1 cellular context compared by ENCODE assay signal in genomic region chr16:4474192-4474961, GRCh38.
TF ChIP-seq lines count a peak whose summit lies in the region.

NMRAL1 (minus strand) TSS chr16:4474625; CDS start chr16:4474132, 493 bp downstream.

TF ChIP-seq in HepG2, 621 proteins besides CTCF, POLR2A, EP300 and RAD21 (continued from another document and continues in another):
- TF ChIP-seq, protein P1, sequence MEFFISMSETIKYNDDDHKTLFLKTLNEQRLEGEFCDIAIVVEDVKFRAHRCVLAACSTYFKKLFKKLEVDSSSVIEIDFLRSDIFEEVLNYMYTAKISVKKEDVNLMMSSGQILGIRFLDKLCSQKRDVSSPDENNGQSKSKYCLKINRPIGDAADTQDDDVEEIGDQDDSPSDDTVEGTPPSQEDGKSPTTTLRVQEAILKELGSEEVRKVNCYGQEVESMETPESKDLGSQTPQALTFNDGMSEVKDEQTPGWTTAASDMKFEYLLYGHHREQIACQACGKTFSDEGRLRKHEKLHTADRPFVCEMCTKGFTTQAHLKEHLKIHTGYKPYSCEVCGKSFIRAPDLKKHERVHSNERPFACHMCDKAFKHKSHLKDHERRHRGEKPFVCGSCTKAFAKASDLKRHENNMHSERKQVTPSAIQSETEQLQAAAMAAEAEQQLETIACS (CRISPR knock-in tag; IDR thresholded peaks at IDR 0.05): no peak
- TF ChIP-seq ZNF329 (CRISPR knock-in tag; IDR thresholded peaks at IDR 0.05; ENCODE audit: low read depth) (0 out of 2 replicates have a peak, but pooled peaks have one; percentile 36), SPEN (CRISPR knock-in tag; IDR thresholded peaks at IDR 0.05; ENCODE audit: low read depth) (peak; percentile 47; the same call in 1 of the 2 replicates), ZZZ3 (CRISPR knock-in tag; IDR thresholded peaks at IDR 0.05; ENCODE audit: borderline replicate concordance) (no peak), ZNF570 (CRISPR knock-in tag; IDR thresholded peaks at IDR 0.05; ENCODE audit: borderline replicate concordance) (no peak), GLI4 (CRISPR knock-in tag; IDR thresholded peaks at IDR 0.05; ENCODE audit: borderline replicate concordance) (no peak), ZNF160 (CRISPR knock-in tag; IDR thresholded peaks at IDR 0.05) (0 out of 2 replicates have a peak, but pooled peaks have one; percentile 23), IKZF4 (CRISPR knock-in tag; IDR thresholded peaks at IDR 0.05; ENCODE audit: borderline replicate concordance, low read depth, not compliant biosample characterization) (no peak), TFAP4 (IDR thresholded peaks at IDR 0.05; ENCODE audit: borderline replicate concordance, low read depth) (no peak), HDAC6 (IDR thresholded peaks at IDR 0.05; ENCODE audit: low read depth, low read length) (no peak), ZNF547 (CRISPR knock-in tag; IDR thresholded peaks at IDR 0.05) (peak; percentile 45; the same call in 1 of the 2 replicates), DMAP1 (CRISPR knock-in tag; IDR thresholded peaks at IDR 0.05) (peak; percentile 66; the same call in 1 of the 2 replicates), ZNF275 (CRISPR knock-in tag; IDR thresholded peaks at IDR 0.05; ENCODE audit: borderline replicate concordance) (no peak), GATA4 (IDR thresholded peaks at IDR 0.05; ENCODE audit: borderline replicate concordance, low read depth) (no peak), NBN (conservative IDR thresholded peaks at IDR 0.05) (no peak), RARG (CRISPR knock-in tag; IDR thresholded peaks at IDR 0.05; ENCODE audit: low read depth) (no peak), FOXC1 (CRISPR knock-in tag; IDR thresholded peaks at IDR 0.05; ENCODE audit: borderline replicate concordance) (no peak; the same call in 1 of the 2 replicates), ARID5B (CRISPR knock-in tag; IDR thresholded peaks at IDR 0.05) (peak; percentile 49), ZBTB3 (CRISPR knock-in tag; IDR thresholded peaks at IDR 0.05; ENCODE audit: borderline replicate concordance, low read depth) (no peak), HDAC1 (CRISPR knock-in tag; IDR thresholded peaks at IDR 0.05) (peak; percentile 72), BCL6 (CRISPR knock-in tag; IDR thresholded peaks at IDR 0.05) (peak; percentile 17; the same call in 1 of the 2 replicates), NFRKB (IDR thresholded peaks at IDR 0.05) (no peak), ZNF572 (CRISPR knock-in tag; IDR thresholded peaks at IDR 0.05) (no peak), SRF (IDR thresholded peaks at IDR 0.05; ENCODE audit: low read depth, low read length) (no peak), ZNF256 (CRISPR knock-in tag; conservative IDR thresholded peaks at IDR 0.05) (no peak), PPARG (CRISPR knock-in tag; conservative IDR thresholded peaks at IDR 0.05) (0 out of 2 replicates have a peak, but pooled peaks have one; percentile 16), ASH2L (IDR thresholded peaks at IDR 0.05; ENCODE audit: insufficient read length, low read depth, low read length) (peak; percentile 46), ZBTB39 (CRISPR knock-in tag; IDR thresholded peaks at IDR 0.05) (no peak), KLF13 (CRISPR knock-in tag; IDR thresholded peaks at IDR 0.05) (no peak), ZNF430 (CRISPR knock-in tag; IDR thresholded peaks at IDR 0.05) (0 out of 2 replicates have a peak, but pooled peaks have one; percentile 30), FOXO4 (CRISPR knock-in tag; conservative IDR thresholded peaks at IDR 0.05) (no peak)
- TF ChIP-seq, protein P2, sequence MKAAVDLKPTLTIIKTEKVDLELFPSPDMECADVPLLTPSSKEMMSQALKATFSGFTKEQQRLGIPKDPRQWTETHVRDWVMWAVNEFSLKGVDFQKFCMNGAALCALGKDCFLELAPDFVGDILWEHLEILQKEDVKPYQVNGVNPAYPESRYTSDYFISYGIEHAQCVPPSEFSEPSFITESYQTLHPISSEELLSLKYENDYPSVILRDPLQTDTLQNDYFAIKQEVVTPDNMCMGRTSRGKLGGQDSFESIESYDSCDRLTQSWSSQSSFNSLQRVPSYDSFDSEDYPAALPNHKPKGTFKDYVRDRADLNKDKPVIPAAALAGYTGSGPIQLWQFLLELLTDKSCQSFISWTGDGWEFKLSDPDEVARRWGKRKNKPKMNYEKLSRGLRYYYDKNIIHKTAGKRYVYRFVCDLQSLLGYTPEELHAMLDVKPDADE (CRISPR knock-in tag; IDR thresholded peaks at IDR 0.05): no peak
- TF ChIP-seq, protein P3, sequence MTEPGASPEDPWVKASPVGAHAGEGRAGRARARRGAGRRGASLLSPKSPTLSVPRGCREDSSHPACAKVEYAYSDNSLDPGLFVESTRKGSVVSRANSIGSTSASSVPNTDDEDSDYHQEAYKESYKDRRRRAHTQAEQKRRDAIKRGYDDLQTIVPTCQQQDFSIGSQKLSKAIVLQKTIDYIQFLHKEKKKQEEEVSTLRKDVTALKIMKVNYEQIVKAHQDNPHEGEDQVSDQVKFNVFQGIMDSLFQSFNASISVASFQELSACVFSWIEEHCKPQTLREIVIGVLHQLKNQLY (CRISPR knock-in tag; IDR thresholded peaks at IDR 0.05): peak; percentile 83; the same call in 1 of the 2 replicates
- TF ChIP-seq, protein P4, sequence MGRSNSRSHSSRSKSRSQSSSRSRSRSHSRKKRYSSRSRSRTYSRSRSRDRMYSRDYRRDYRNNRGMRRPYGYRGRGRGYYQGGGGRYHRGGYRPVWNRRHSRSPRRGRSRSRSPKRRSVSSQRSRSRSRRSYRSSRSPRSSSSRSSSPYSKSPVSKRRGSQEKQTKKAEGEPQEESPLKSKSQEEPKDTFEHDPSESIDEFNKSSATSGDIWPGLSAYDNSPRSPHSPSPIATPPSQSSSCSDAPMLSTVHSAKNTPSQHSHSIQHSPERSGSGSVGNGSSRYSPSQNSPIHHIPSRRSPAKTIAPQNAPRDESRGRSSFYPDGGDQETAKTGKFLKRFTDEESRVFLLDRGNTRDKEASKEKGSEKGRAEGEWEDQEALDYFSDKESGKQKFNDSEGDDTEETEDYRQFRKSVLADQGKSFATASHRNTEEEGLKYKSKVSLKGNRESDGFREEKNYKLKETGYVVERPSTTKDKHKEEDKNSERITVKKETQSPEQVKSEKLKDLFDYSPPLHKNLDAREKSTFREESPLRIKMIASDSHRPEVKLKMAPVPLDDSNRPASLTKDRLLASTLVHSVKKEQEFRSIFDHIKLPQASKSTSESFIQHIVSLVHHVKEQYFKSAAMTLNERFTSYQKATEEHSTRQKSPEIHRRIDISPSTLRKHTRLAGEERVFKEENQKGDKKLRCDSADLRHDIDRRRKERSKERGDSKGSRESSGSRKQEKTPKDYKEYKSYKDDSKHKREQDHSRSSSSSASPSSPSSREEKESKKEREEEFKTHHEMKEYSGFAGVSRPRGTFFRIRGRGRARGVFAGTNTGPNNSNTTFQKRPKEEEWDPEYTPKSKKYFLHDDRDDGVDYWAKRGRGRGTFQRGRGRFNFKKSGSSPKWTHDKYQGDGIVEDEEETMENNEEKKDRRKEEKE (IDR thresholded peaks at IDR 0.05): no peak
- TF ChIP-seq, protein P5, sequence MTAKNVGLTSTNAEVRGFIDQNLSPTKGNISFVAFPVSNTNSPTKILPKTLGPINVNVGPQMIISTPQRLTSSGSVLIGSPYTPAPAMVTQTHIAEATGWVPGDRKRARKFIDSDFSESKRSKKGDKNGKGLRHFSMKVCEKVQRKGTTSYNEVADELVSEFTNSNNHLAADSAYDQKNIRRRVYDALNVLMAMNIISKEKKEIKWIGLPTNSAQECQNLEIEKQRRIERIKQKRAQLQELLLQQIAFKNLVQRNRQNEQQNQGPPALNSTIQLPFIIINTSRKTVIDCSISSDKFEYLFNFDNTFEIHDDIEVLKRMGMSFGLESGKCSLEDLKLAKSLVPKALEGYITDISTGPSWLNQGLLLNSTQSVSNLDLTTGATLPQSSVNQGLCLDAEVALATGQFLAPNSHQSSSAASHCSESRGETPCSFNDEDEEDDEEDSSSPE (CRISPR knock-in tag; IDR thresholded peaks at IDR 0.05): peak; percentile 54; the same call in 1 of the 2 replicates
- TF ChIP-seq, protein P6, sequence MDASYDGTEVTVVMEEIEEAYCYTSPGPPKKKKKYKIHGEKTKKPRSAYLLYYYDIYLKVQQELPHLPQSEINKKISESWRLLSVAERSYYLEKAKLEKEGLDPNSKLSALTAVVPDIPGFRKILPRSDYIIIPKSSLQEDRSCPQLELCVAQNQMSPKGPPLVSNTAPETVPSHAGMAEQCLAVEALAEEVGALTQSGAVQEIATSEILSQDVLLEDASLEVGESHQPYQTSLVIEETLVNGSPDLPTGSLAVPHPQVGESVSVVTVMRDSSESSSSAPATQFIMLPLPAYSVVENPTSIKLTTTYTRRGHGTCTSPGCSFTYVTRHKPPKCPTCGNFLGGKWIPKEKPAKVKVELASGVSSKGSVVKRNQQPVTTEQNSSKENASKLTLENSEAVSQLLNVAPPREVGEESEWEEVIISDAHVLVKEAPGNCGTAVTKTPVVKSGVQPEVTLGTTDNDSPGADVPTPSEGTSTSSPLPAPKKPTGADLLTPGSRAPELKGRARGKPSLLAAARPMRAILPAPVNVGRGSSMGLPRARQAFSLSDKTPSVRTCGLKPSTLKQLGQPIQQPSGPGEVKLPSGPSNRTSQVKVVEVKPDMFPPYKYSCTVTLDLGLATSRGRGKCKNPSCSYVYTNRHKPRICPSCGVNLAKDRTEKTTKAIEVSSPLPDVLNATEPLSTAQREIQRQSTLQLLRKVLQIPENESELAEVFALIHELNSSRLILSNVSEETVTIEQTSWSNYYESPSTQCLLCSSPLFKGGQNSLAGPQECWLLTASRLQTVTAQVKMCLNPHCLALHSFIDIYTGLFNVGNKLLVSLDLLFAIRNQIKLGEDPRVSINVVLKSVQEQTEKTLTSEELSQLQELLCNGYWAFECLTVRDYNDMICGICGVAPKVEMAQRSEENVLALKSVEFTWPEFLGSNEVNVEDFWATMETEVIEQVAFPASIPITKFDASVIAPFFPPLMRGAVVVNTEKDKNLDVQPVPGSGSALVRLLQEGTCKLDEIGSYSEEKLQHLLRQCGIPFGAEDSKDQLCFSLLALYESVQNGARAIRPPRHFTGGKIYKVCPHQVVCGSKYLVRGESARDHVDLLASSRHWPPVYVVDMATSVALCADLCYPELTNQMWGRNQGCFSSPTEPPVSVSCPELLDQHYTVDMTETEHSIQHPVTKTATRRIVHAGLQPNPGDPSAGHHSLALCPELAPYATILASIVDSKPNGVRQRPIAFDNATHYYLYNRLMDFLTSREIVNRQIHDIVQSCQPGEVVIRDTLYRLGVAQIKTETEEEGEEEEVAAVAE (CRISPR knock-in tag; IDR thresholded peaks at IDR 0.05; ENCODE audit: borderline replicate concordance): no peak
